In the genomic region with DNA sequence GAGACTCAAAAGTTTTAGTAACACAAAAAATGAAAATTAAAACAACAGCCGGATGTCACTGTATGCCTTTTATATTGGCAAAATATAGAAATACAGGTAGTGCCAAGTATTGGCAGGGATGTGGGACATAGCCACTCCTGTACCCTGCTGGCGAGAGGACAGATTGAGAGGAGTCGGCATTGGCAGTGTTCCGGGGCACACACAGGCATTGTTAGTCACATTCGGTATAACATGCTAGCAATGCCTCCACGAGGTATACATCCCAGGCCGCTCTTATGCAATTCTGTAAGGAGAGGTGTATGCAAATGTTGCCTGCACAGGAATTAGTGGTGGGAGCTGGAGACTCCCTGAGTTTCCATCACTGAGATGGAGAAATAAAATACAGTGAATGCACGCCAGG, we compare ENCODE assay signal across 8 cellular contexts.
"Had no signal": no experiment of that assay in that cellular context is flagged by ENCODE, and none has a peak within 500 bp of the region (broad histone marks: within the 10 kb centered on the region; RNA-seq: fewer than 3 reads in every experiment).

No MANE protein-coding gene starts in this region.

- ATAC-seq: left cardiac atrium had no signal

- DNase-seq: glutamatergic neuron, immature natural killer cell, left cardiac atrium, ovary, sigmoid colon, spleen, thyroid gland, uterus had no signal
